Comparison of ENCODE assay signal across 23 cellular contexts in the genomic region with DNA sequence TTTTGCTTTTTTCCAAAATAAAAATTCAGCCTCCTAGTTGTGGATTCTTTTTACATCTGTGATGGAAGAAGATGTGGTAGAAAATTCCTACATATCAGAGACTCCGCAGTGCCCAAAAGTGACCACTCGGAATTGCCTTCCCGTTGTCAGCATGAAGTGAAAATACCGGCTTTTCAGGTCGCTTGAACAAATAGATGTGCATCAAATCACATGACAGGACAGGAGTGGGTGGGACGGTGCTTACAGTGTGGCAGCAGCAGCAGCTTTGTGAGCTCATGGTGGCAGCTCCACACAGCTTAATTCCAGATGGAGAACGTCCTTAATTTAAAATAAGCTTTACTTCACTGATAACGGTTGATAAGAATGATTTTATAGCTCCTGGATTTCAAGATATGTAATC. TPM values are rescaled to one million over a fixed set of nuclear protein-coding genes. Genes with fewer than 3 reads are reported as not detected.
DNase-seq lines count a peak whose midpoint lies in the region; ATAC-seq and TF ChIP-seq lines count a peak whose summit lies in the region.
"Had no signal": no experiment of that assay in that cellular context is flagged by ENCODE, and none has a peak within 500 bp of the region (broad histone marks: within the 10 kb centered on the region; RNA-seq: fewer than 3 reads in every experiment).

No MANE protein-coding gene starts in this region.

- no peak overlapping the region for H3K9ac ChIP-seq in PC-3 (ENCODE audit: low read length)
- H3K9ac ChIP-seq: BLaER1 treated with 17β-estradiol and CSF1 and Interleukin-3, amounts not matched to agents 10 nM and 100 nM had no signal

- TF ChIP-seq CTCF in PC-3 (conservative IDR thresholded peaks at IDR 0.05; ENCODE audit: low read depth, low read length) = no peak

- no peak overlapping the region for H3K4me3 ChIP-seq in PC-3 (ENCODE audit: low read length)
- H3K4me3 ChIP-seq: BLaER1 treated with 17β-estradiol and CSF1 and Interleukin-3, amounts not matched to agents 10 nM and 100 nM; lung; right atrium auricular region had no signal

- CTCF ChIA-PET in PC-3 (lab: Charles Lee) = no interaction called here

- no peak overlapping the region for H3K4me2 ChIP-seq in PC-3 (ENCODE audit: low read length)
- H3K4me2 ChIP-seq: BLaER1 treated with 17β-estradiol and CSF1 and Interleukin-3, amounts not matched to agents 10 nM and 100 nM had no signal

- intact Hi-C loops in PC-3 (cut with micrococcal nuclease) = no loop called here

- H3K79me2 ChIP-seq in PC-3 (ENCODE audit: low read length) = no peaks in the 10 kb centered on the region

- H3K27me3 Mint-ChIP-seq in T-helper 17 cell = peaks cover 31% of the 10 kb centered on the region
- peaks cover 0 to 10% of the 10 kb centered on the region in 2 donors for H3K27me3 Mint-ChIP-seq in natural killer cell treated with Interleukin-12 subunit alpha and Interleukin-12 subunit beta and Interleukin-15 and Interleukin-18, amount 100 ng/mL, for 72 hours

- H3K36me3 ChIP-seq in PC-3 (ENCODE audit: low read depth, low read length) = no peaks in the 10 kb centered on the region
- H3K36me3 ChIP-seq: BLaER1 treated with 17β-estradiol and CSF1 and Interleukin-3, amounts not matched to agents 10 nM and 100 nM; right atrium auricular region had no signal

- BruUV-seq in PC-3 (replicated peaks; lab: Mats Ljungman, UMichigan) = no TSS peak

- ATAC-seq in PC-3 (no peak), T-helper 17 cell (no peak)
- ATAC-seq in natural killer cell treated with Interleukin-12 subunit alpha and Interleukin-12 subunit beta and Interleukin-15 and Interleukin-18, amount 100 ng/mL, for 72 hours = no peak
- ATAC-seq: Panc1, SK-N-SH treated with all-trans-retinoic acid at 6 μM for 48 hours had no signal

- peaks cover 63% of the 10 kb centered on the region for H3K27me3 ChIP-seq in PC-3 (ENCODE audit: low read length)
- H3K27me3 ChIP-seq: BLaER1 treated with 17β-estradiol and CSF1 and Interleukin-3, amounts not matched to agents 10 nM and 100 nM; right atrium auricular region had no signal

- H3K4me3 Mint-ChIP-seq in T-helper 17 cell = no peak overlapping the region
- no peak overlapping the region for H3K4me3 Mint-ChIP-seq in natural killer cell treated with Interleukin-12 subunit alpha and Interleukin-12 subunit beta and Interleukin-15 and Interleukin-18, amount 100 ng/mL, for 72 hours
- H3K4me3 Mint-ChIP-seq: activated naive CD4-positive, alpha-beta T cell treated with anti-CD3 and anti-CD28 coated beads for 36 hours had no signal

- POLR2A ChIA-PET in PC-3 (lab: Charles Lee; ENCODE audit: unreplicated experiment) = no interaction called here

- no peaks in the 10 kb centered on the region for H3K9me3 Mint-ChIP-seq in natural killer cell treated with Interleukin-12 subunit alpha and Interleukin-12 subunit beta and Interleukin-15 and Interleukin-18, amount 100 ng/mL, for 72 hours
- H3K9me3 Mint-ChIP-seq: activated naive CD4-positive, alpha-beta T cell treated with anti-CD3 and anti-CD28 coated beads for 36 hours had no signal

- H3K36me3 Mint-ChIP-seq in T-helper 17 cell (ENCODE audit: low read depth) = no peaks in the 10 kb centered on the region
- H3K36me3 Mint-ChIP-seq in natural killer cell treated with Interleukin-12 subunit alpha and Interleukin-12 subunit beta and Interleukin-15 and Interleukin-18, amount 100 ng/mL, for 72 hours = no peaks in the 10 kb centered on the region

- no peaks in the 10 kb centered on the region for H3K9me2 ChIP-seq in PC-3 (replicated peaks; ENCODE audit: low read length)

- H3K4me1 ChIP-seq in PC-3 (ENCODE audit: insufficient read depth, low read length) = no peaks in the 10 kb centered on the region
- H3K4me1 ChIP-seq: BLaER1 treated with 17β-estradiol and CSF1 and Interleukin-3, amounts not matched to agents 10 nM and 100 nM; right atrium auricular region had no signal

- peak; percentile 89 for DNase-seq in DMS153 treated with DMSO at 0.1 percent for 48 hours (lab: John Stamatoyannopoulos, UW; ENCODE audit: unreplicated experiment)
- DNase-seq in NCI-H1092 treated with DMSO at 0.1 percent for 48 hours (lab: John Stamatoyannopoulos, UW) = peak; percentile 66
- peak; percentile 68 for DNase-seq in PC-3
- peak; percentile 42 for DNase-seq in mucosa of gallbladder (ENCODE audit: low spot score)
- DNase-seq in NK-92 (lab: John Stamatoyannopoulos, UW; ENCODE audit: unreplicated experiment) = no peak
- no peak for DNase-seq in T-helper 17 cell
- no peak for DNase-seq in HuH-7 (ENCODE audit: low spot score)
- DNase-seq in natural killer cell treated with Interleukin-12 subunit alpha and Interleukin-12 subunit beta and Interleukin-15 and Interleukin-18, amount 100 ng/mL, for 72 hours (ENCODE audit: low spot score) = no peak
- DNase-seq: activated CD4-positive, CD25-positive, alpha-beta regulatory T cell treated with anti-CD3 and anti-CD28 coated beads, Interleukin-2, amount 50 U/mL, for 72 hours; activated naive CD4-positive, alpha-beta T cell treated with anti-CD3 and anti-CD28 coated beads for 36 hours; activated T-cell treated with anti-CD3 and anti-CD28 coated beads, Interleukin-2, amount 50 U/mL, for 48 hours; dermis blood vessel endothelial cell; foreskin fibroblast; hypothalamus; NCI-H1436; stimulated activated CD4-positive, alpha-beta T cell treated with anti-CD3 and anti-CD28 coated beads, Interleukin-12 subunit alpha, Interleukin-12 subunit beta, amount 100 ng/mL, for 4 hours; T-helper 9 cell had no signal

- H3K27ac ChIP-seq in PC-3 (ENCODE audit: low read length) = no peak overlapping the region
- H3K27ac ChIP-seq: BLaER1 treated with 17β-estradiol and CSF1 and Interleukin-3, amounts not matched to agents 10 nM and 100 nM; right atrium auricular region had no signal

- H3K27ac Mint-ChIP-seq in T-helper 17 cell = no peak overlapping the region
- H3K27ac Mint-ChIP-seq in natural killer cell treated with Interleukin-12 subunit alpha and Interleukin-12 subunit beta and Interleukin-15 and Interleukin-18, amount 100 ng/mL, for 72 hours = no peak overlapping the region
- H3K27ac Mint-ChIP-seq: activated naive CD4-positive, alpha-beta T cell treated with anti-CD3 and anti-CD28 coated beads for 36 hours had no signal

- H3K4me1 Mint-ChIP-seq in T-helper 17 cell = no peaks in the 10 kb centered on the region
- no peaks in the 10 kb centered on the region for H3K4me1 Mint-ChIP-seq in natural killer cell treated with Interleukin-12 subunit alpha and Interleukin-12 subunit beta and Interleukin-15 and Interleukin-18, amount 100 ng/mL, for 72 hours (ENCODE audit: low read depth in 2 of 2)

- H4K20me1 ChIP-seq in PC-3 (ENCODE audit: low read length) = no peaks in the 10 kb centered on the region
- H4K20me1 ChIP-seq: BLaER1 treated with 17β-estradiol and CSF1 and Interleukin-3, amounts not matched to agents 10 nM and 100 nM had no signal

- no peaks in the 10 kb centered on the region for H3F3A ChIP-seq in PC-3 (ENCODE audit: low read length, unreplicated experiment)

- no peaks in the 10 kb centered on the region for H3K9me3 ChIP-seq in PC-3 (ENCODE audit: low read length)
- no peaks in the 10 kb centered on the region for H3K9me3 ChIP-seq in T-helper 17 cell (ENCODE audit: control insufficient read depth, low read length, poor library complexity, severe bottlenecking)
- H3K9me3 ChIP-seq: right atrium auricular region had no signal

- no peak overlapping the region for H2AFZ ChIP-seq in PC-3 (ENCODE audit: low read length)

RNA-seq across cellular contexts. Expression of gene SALL3, which starts 20.3 kb away (rescaled TPM):
- not detected in 2 replicates for total RNA-seq in PC-3 (2014; rRNA removed)
- total RNA-seq in mucosa of gallbladder = 0.17 TPM
- total RNA-seq in T-helper 17 cell = not detected
- total RNA-seq in natural killer cell treated with Interleukin-12 subunit alpha and Interleukin-12 subunit beta and Interleukin-15 and Interleukin-18, amount 100 ng/mL, for 72 hours = not detected
- total RNA-seq: activated naive CD4-positive, alpha-beta T cell treated with anti-CD3 and anti-CD28 coated beads for 36 hours; LHCN-M2 had no signal

Comparison
In these comparisons a context has a peak if more than half of its experiments do, and no peak if none do; other contexts are left out.
1. DNase-seq: peak in DMS153 treated with DMSO at 0.1 percent for 48 hours (single experiment), NCI-H1092 treated with DMSO at 0.1 percent for 48 hours (single experiment), PC-3 (single experiment) and mucosa of gallbladder (single experiment); none in NK-92 (single experiment), T-helper 17 cell (0 of 3), HuH-7 (single experiment) and natural killer cell treated with Interleukin-12 subunit alpha and Interleukin-12 subunit beta and Interleukin-15 and Interleukin-18, amount 100 ng/mL, for 72 hours (single experiment).